In the genomic region with DNA sequence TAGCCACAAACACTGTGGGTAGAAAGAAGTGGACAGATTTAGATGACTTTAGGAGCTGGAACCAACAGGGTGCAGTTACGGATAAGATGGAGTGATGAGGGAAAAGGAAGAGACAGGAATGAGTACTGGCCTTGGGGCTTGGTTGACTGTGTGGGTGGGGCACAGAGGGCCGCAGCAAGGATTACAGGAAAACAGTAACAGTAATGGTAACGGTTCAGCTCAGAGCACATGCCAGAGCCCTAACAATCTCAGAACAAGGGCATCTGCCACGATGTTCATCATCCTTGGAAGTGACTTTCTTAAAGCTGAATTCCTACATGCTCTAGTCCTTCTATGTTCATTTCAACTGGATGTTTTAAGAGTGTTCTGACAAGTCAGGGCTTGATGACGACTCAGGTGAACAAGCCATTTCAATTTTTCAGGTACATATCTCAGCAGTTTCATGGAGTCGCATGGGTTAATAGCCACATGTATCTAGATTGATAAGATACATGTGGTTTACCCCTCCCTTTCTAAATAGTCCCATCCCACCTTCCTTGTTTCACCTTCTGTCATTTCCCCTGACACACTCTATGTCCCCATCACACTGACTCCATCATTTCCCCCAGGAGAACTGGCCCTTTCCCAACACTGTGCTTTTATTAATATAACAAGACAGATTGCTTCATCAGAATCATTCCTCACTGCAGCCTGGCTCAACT, we compare ENCODE assay signal across 18 cellular contexts.
DNase-seq lines count a peak whose midpoint lies in the region; ATAC-seq, FAIRE-seq and TF ChIP-seq lines count a peak whose summit lies in the region.
"Had no signal": no experiment of that assay in that cellular context is flagged by ENCODE, and none has a peak within 500 bp of the region (broad histone marks: within the 10 kb centered on the region; RNA-seq: fewer than 3 reads in every experiment).

No MANE protein-coding gene starts in this region.

- H3K4me1 Mint-ChIP-seq in Caco-2 (ENCODE audit: low read depth, unreplicated experiment) (no peaks in the 10 kb centered on the region), neural crest cell (no peaks in the 10 kb centered on the region)
- H3K4me1 Mint-ChIP-seq: CD14-positive monocyte had no signal

- DNase-seq in Caco-2 (no peak), RWPE1 (ENCODE audit: low spot score) (peak; percentile 24), epithelial cell of esophagus (ENCODE audit: low read depth) (peak; percentile 81), neural crest cell (ENCODE audit: low read depth, low spot score) (no peak), AG08395 (ENCODE audit: low spot score) (no peak), GM12892 (ENCODE audit: insufficient read length) (no peak)
- DNase-seq: brain microvascular endothelial cell; effector memory CD4-positive, alpha-beta T cell; MG63; NCI-H2081 treated with DMSO at 0.1 percent for 48 hours; NCI-H82; stimulated activated CD4-positive, alpha-beta T cell treated with anti-CD3 and anti-CD28 coated beads, Interleukin-1b, Interleukin-23, amount 100 ng/mL, for 48 hours; transverse colon had no signal

- H3K36me3 Mint-ChIP-seq in Caco-2 (ENCODE audit: insufficient read depth, unreplicated experiment) (peaks cover 42% of the 10 kb centered on the region), neural crest cell (ENCODE audit: low read depth) (peaks cover 25% of the 10 kb centered on the region)

- no peaks in the 10 kb centered on the region for H3K9me3 ChIP-seq in Caco-2
- H3K9me3 ChIP-seq: MG63, transverse colon had no signal

- intact Hi-C loops in Caco-2 (cut with micrococcal nuclease; ENCODE audit: unreplicated experiment), result no loop called here

- FAIRE-seq in GM12892 (lab: Jason Lieb, UNC), result no peak
- FAIRE-seq: GM12878 had no signal

- no peak overlapping the region for H3K4me3 ChIP-seq in Caco-2 (ENCODE audit: low read depth, low read length)
- no peak overlapping the region for H3K4me3 ChIP-seq in epithelial cell of esophagus (ENCODE audit: low read length)
- H3K4me3 ChIP-seq: GM12878, MG63, transverse colon had no signal

- ATAC-seq in HG03095 (IDR thresholded peaks at IDR 0.05; ENCODE audit: unreplicated experiment), result no peak
- ATAC-seq: GM12878 had no signal

- POLR2A ChIA-PET in Caco-2 (lab: Charles Lee), result interaction anchor here (0.5 kb wide), 1 partner anchor 11 kb away, joined by 4 read pairs; no protein-coding TSS in a partner anchor
- POLR2A ChIA-PET in RWPE1 (lab: Yijun Ruan, JAX; ENCODE audit: low non-redundant PET), result no interaction called here

- no peaks in the 10 kb centered on the region for H3K9me3 Mint-ChIP-seq in Caco-2 (ENCODE audit: unreplicated experiment)
- H3K9me3 Mint-ChIP-seq in neural crest cell, result no peaks in the 10 kb centered on the region
- H3K9me3 Mint-ChIP-seq: activated T-helper 2 cell treated with anti-CD3 and anti-CD28 coated beads, Interferon-gamma antibody, Interleukin-2, Interleukin-4, amounts not matched to agents 10 μg/mL and 5 μg/mL and 100 μg/mL, durations not matched to agents 14 hours and 24 hours and 36 hours; T-helper 1 cell treated with Interleukin-12 subunit alpha and Interleukin-12 subunit beta and Interleukin-4 antibody, amounts not matched to agents 30 μg/mL and 1 μg/mL, for 36 hours had no signal

- H3K36me3 ChIP-seq in Caco-2 (ENCODE audit: control insufficient read depth, insufficient read depth, low read length), result no peaks in the 10 kb centered on the region
- H3K36me3 ChIP-seq: brain microvascular endothelial cell, MG63 had no signal

- no peaks in the 10 kb centered on the region for H3K27me3 Mint-ChIP-seq in Caco-2 (ENCODE audit: insufficient read depth, unreplicated experiment)
- H3K27me3 Mint-ChIP-seq in neural crest cell (ENCODE audit: low read depth), result no peaks in the 10 kb centered on the region

- no peak overlapping the region for H3K27ac ChIP-seq in RWPE1
- H3K27ac ChIP-seq: brain microvascular endothelial cell, transverse colon had no signal

- peak overlapping the region; percentile 15 for H3K27ac Mint-ChIP-seq in Caco-2 (ENCODE audit: unreplicated experiment)
- peak overlapping the region; percentile 73 for H3K27ac Mint-ChIP-seq in neural crest cell (ENCODE audit: unreplicated experiment)
- H3K27ac Mint-ChIP-seq: activated T-helper 2 cell treated with anti-CD3 and anti-CD28 coated beads, Interferon-gamma antibody, Interleukin-2, Interleukin-4, amounts not matched to agents 10 μg/mL and 5 μg/mL and 100 μg/mL, durations not matched to agents 14 hours and 24 hours and 36 hours had no signal

- no peaks in the 10 kb centered on the region for H3K27me3 ChIP-seq in Caco-2 (replicated peaks; ENCODE audit: control insufficient read depth, insufficient read depth, low read length)
- H3K27me3 ChIP-seq: brain microvascular endothelial cell, MG63, transverse colon had no signal

- BruUV-seq in Caco-2 (replicated peaks; lab: Mats Ljungman, UMichigan), result no TSS peak

- CTCF ChIA-PET in Caco-2 (lab: Charles Lee), result no interaction called here
- CTCF ChIA-PET in RWPE1 (lab: Yijun Ruan, JAX), result interaction anchor here (0.6 to 1.2 kb wide), 4 partner anchors 13 to 1301 kb away, joined by 3 to 8 read pairs (median 3); no protein-coding TSS in a partner anchor

- TF ChIP-seq CTCF in Caco-2 (IDR thresholded peaks at IDR 0.05; ENCODE audit: insufficient read depth in 1 of 2, low read depth in 1 of 2, low read length in 1 of 2, severe bottlenecking in 1 of 2, unreplicated experiment in 1 of 2) (no peak), RWPE1 (conservative IDR thresholded peaks at IDR 0.05; ENCODE audit: low read depth) (no peak), epithelial cell of esophagus (IDR thresholded peaks at IDR 0.05; ENCODE audit: insufficient read depth, low read depth, low read length, missing control alignments) (no peak), neural crest cell (conservative IDR thresholded peaks at IDR 0.05) (no peak)

- no peaks in the 10 kb centered on the region for H3K4me1 ChIP-seq in Caco-2

- H3K4me3 Mint-ChIP-seq in Caco-2 (ENCODE audit: unreplicated experiment) (no peak overlapping the region), neural crest cell (no peak overlapping the region)
- H3K4me3 Mint-ChIP-seq: CD14-positive monocyte; T-helper 1 cell treated with Interleukin-12 subunit alpha and Interleukin-12 subunit beta and Interleukin-4 antibody, amounts not matched to agents 30 μg/mL and 1 μg/mL, for 36 hours had no signal

- no peak for TF ChIP-seq POLR2A in GM12892 (IDR thresholded peaks at IDR 0.05; ENCODE audit: low read depth, low read length)

Comparison
In these comparisons a context has a peak if more than half of its experiments do, and no peak if none do; other contexts are left out.
1. DNase-seq: peak in RWPE1 (single experiment) and epithelial cell of esophagus (single experiment); none in Caco-2 (0 of 2), neural crest cell (single experiment), AG08395 (single experiment) and GM12892 (single experiment).